ENCODE assay signal across 5 cellular contexts in genomic region chr10:79556961-79557360, GRCh38. TPM values are rescaled to one million over a fixed set of nuclear protein-coding genes. Genes with fewer than 3 reads are reported as not detected.
"Had no signal": no experiment of that assay in that cellular context is flagged by ENCODE, and none has a peak within 500 bp of the region (broad histone marks: within the 10 kb centered on the region; RNA-seq: fewer than 3 reads in every experiment).

No MANE protein-coding gene starts in this region.

RNA-seq across cellular contexts. Expression of gene SFTPA2, which starts 3.2 kb away (rescaled TPM):
- total RNA-seq: M059J, PC-3, RPMI7951, SJCRH30, SK-MEL-5 had no signal

RNA-seq across cellular contexts. Expression of gene SFTPA1, which starts 53.8 kb away (rescaled TPM):
- total RNA-seq: M059J, PC-3, RPMI7951, SJCRH30, SK-MEL-5 had no signal
